ENCODE assay signal across 1 cellular context in genomic region chr2:143949121-143949848, GRCh38.
TF ChIP-seq lines count a peak whose summit lies in the region.

No MANE protein-coding gene starts in this region.

TF ChIP-seq in SK-N-SH, 30 proteins besides CTCF, POLR2A, EP300 and RAD21 (continued from another document):
- TF ChIP-seq, protein P1, sequence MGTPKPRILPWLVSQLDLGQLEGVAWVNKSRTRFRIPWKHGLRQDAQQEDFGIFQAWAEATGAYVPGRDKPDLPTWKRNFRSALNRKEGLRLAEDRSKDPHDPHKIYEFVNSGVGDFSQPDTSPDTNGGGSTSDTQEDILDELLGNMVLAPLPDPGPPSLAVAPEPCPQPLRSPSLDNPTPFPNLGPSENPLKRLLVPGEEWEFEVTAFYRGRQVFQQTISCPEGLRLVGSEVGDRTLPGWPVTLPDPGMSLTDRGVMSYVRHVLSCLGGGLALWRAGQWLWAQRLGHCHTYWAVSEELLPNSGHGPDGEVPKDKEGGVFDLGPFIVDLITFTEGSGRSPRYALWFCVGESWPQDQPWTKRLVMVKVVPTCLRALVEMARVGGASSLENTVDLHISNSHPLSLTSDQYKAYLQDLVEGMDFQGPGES (IDR thresholded peaks at IDR 0.05; ENCODE audit: low read depth, low read length) = no peak
- TF ChIP-seq RFX5 (IDR thresholded peaks at IDR 0.05; ENCODE audit: low read length) (no peak), NRF1 (IDR thresholded peaks at IDR 0.05; ENCODE audit: low read depth, low read length) (no peak), SMC3 (IDR thresholded peaks at IDR 0.05; ENCODE audit: low read depth, low read length) (no peak), ELF1 (IDR thresholded peaks at IDR 0.05) (no peak)
- TF ChIP-seq, protein P2, sequence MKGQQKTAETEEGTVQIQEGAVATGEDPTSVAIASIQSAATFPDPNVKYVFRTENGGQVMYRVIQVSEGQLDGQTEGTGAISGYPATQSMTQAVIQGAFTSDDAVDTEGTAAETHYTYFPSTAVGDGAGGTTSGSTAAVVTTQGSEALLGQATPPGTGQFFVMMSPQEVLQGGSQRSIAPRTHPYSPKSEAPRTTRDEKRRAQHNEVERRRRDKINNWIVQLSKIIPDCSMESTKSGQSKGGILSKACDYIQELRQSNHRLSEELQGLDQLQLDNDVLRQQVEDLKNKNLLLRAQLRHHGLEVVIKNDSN (IDR thresholded peaks at IDR 0.05; ENCODE audit: borderline replicate concordance, low read depth) = no peak
